In the genomic region with DNA sequence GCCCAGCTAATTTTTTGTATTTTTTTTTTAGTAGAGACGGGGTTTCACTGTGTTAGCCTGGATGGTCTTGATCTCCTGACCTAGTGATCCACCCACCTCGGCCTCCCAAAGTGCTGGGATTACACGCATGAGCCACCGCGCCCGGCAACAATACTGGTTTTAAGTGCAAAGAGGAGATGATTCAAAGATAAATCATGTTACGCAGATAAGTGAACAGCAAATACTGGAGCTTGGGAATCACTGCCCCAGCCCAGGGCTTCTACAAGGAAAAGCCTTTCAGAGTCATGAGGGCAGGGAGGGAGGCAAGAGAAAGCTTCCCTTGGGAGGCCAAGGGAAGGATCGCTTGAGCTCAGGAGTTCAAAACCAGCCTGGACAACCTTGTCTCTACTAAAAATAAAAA, we compare ENCODE assay signal across 8 cellular contexts. TPM values are rescaled to one million over a fixed set of nuclear protein-coding genes. Genes with fewer than 3 reads are reported as not detected.
DNase-seq lines count a peak whose midpoint lies in the region; ATAC-seq, FAIRE-seq and TF ChIP-seq lines count a peak whose summit lies in the region.
"Not testable (repeated sequence)": the region's sequence is repeated elsewhere in the genome, so short reads cannot be mapped to it uniquely, and the experiment has no call there.
"Had no signal": no experiment of that assay in that cellular context is flagged by ENCODE, and none has a peak within 500 bp of the region (broad histone marks: within the 10 kb centered on the region; RNA-seq: fewer than 3 reads in every experiment).

No MANE protein-coding gene starts in this region.

- H2AFZ ChIP-seq in PC-3 (ENCODE audit: low read length); keratinocyte (ENCODE audit: control insufficient read depth, low read length); neural progenitor cell (replicated peaks): not testable (repeated sequence)

- DNase-seq in PC-3 (peak; percentile 36), amniotic epithelial cell (ENCODE audit: low read depth) (peak; percentile 86), fibroblast of the aortic adventitia (ENCODE audit: low read depth) (peak; percentile 29)
- DNase-seq in endodermal cell; keratinocyte (ENCODE audit: low read depth, low spot score); neural progenitor cell (ENCODE audit: low spot score): not testable (repeated sequence)

- not testable (repeated sequence) for H3K9me3 Mint-ChIP-seq in endodermal cell, neural progenitor cell

- peaks cover 36 to 86% (median 64%) of the 10 kb centered on the region in 11 experiments for H3K36me3 ChIP-seq in BLaER1 treated with 17β-estradiol and CSF1 and Interleukin-3, amounts not matched to agents 10 nM and 100 nM
- H3K36me3 ChIP-seq in PC-3 (ENCODE audit: low read depth, low read length); neural progenitor cell: not testable (repeated sequence)
- H3K36me3 ChIP-seq in endodermal cell (ENCODE audit: control insufficient read depth, insufficient read depth, low read length): peaks cover 82% of the 10 kb centered on the region
- peaks cover 16 to 34% of the 10 kb centered on the region in 2 experiments for H3K36me3 ChIP-seq in keratinocyte (ENCODE audit: control insufficient read depth in 2 of 2, extremely low read depth in 1 of 2, insufficient read depth in 2 of 2, low read length in 2 of 2)

- not testable (repeated sequence) for H3K4me3 ChIP-seq in BLaER1 treated with 17β-estradiol and CSF1 and Interleukin-3, amounts not matched to agents 10 nM and 100 nM; PC-3 (ENCODE audit: low read length); endodermal cell (ENCODE audit: low read length); fibroblast of the aortic adventitia (ENCODE audit: low read depth, low read length); keratinocyte (ENCODE audit: control insufficient read depth in 2 of 3, extremely low read depth in 1 of 3, insufficient read depth in 2 of 3, low read depth in 1 of 3, low read length in 3 of 3); neural progenitor cell

- peak overlapping the region in 10 of 11 experiments; percentile 51 to 91 (median 84); a peak in 19 of 22 replicates for H3K27ac ChIP-seq in BLaER1 treated with 17β-estradiol and CSF1 and Interleukin-3, amounts not matched to agents 10 nM and 100 nM
- peak overlapping the region; percentile 74 for H3K27ac ChIP-seq in PC-3 (ENCODE audit: low read length)
- not testable (repeated sequence) for H3K27ac ChIP-seq in endodermal cell (ENCODE audit: low read depth, low read length); neural progenitor cell
- H3K27ac ChIP-seq in keratinocyte (ENCODE audit: control insufficient read depth, insufficient read depth, low read length): peak overlapping the region; percentile 83

- H3K4me3 Mint-ChIP-seq in endodermal cell: not testable (repeated sequence)
- peak overlapping the region; percentile 46 for H3K4me3 Mint-ChIP-seq in neural progenitor cell

- intact Hi-C loops in PC-3 (cut with micrococcal nuclease): not testable (repeated sequence)

- H3K79me2 ChIP-seq in PC-3 (ENCODE audit: low read length): not testable (repeated sequence)
- H3K79me2 ChIP-seq in keratinocyte (ENCODE audit: control insufficient read depth, insufficient read depth, low read length) (peaks cover 11% of the 10 kb centered on the region), neural progenitor cell (ENCODE audit: low read depth) (peaks cover 10% of the 10 kb centered on the region)

- 92 to 95% methylated on average over 8 of the region's 8 CpGs for WGBS in endodermal cell (ENCODE audit: insufficient coverage in 1 of 2, insufficient read length in 1 of 2), 2 experiments

- not testable (repeated sequence) for H3K27me3 Mint-ChIP-seq in endodermal cell (ENCODE audit: insufficient read depth); neural progenitor cell (ENCODE audit: insufficient read depth, low read depth)

- H3K9me2 ChIP-seq in PC-3 (replicated peaks; ENCODE audit: low read length): not testable (repeated sequence)

- peak overlapping the region; percentile 35 for H3K27ac Mint-ChIP-seq in endodermal cell
- H3K27ac Mint-ChIP-seq in neural progenitor cell: peak overlapping the region; percentile 93

- not testable (repeated sequence) for H3K27me3 ChIP-seq in BLaER1 treated with 17β-estradiol and CSF1 and Interleukin-3, amounts not matched to agents 10 nM and 100 nM; PC-3 (ENCODE audit: low read length); endodermal cell (ENCODE audit: control insufficient read depth, insufficient read depth, low read length, poor library complexity, severe bottlenecking); keratinocyte (ENCODE audit: control insufficient read depth, extremely low read depth, insufficient read depth, low read length); neural progenitor cell

- CTCF ChIA-PET in PC-3 (lab: Charles Lee): interaction anchor here (0.6 kb wide), 1 partner anchor 223 kb away, joined by 4 read pairs; no protein-coding TSS in a partner anchor

- H4K20me1 ChIP-seq in BLaER1 treated with 17β-estradiol and CSF1 and Interleukin-3, amounts not matched to agents 10 nM and 100 nM: peaks cover 0 to 55% (median 25%) of the 10 kb centered on the region in 11 experiments; a peak in 16 of 22 replicates
- not testable (repeated sequence) for H4K20me1 ChIP-seq in PC-3 (ENCODE audit: low read length); keratinocyte (ENCODE audit: control insufficient read depth, extremely low read depth, insufficient read depth, low read length)
- peaks cover 29% of the 10 kb centered on the region for H4K20me1 ChIP-seq in neural progenitor cell (ENCODE audit: low read depth)

- peak overlapping the region; percentile 5 to 81 (median 67); a peak in 16 of 22 replicates for H3K9ac ChIP-seq in BLaER1 treated with 17β-estradiol and CSF1 and Interleukin-3, amounts not matched to agents 10 nM and 100 nM
- H3K9ac ChIP-seq in PC-3 (ENCODE audit: low read length); endodermal cell (ENCODE audit: extremely low read depth, low read length, poor library complexity, severe bottlenecking); neural progenitor cell: not testable (repeated sequence)
- H3K9ac ChIP-seq in keratinocyte (ENCODE audit: control insufficient read depth, extremely low read depth, insufficient read depth, low read length): peak overlapping the region; percentile 55

- H3K9me1 ChIP-seq in keratinocyte (ENCODE audit: control insufficient read depth, extremely low read depth, insufficient read depth, low read length): not testable (repeated sequence)

- not testable (repeated sequence) for H3F3A ChIP-seq in PC-3 (ENCODE audit: low read length, unreplicated experiment)
- H3F3A ChIP-seq in neural progenitor cell (ENCODE audit: low read depth): peaks cover 23% of the 10 kb centered on the region

- not testable (repeated sequence) for H3K4me1 Mint-ChIP-seq in endodermal cell
- H3K4me1 Mint-ChIP-seq in neural progenitor cell: peaks cover 17% of the 10 kb centered on the region

- not testable (repeated sequence) for FAIRE-seq in keratinocyte (lab: Jason Lieb, UNC)

- BruUV-seq in PC-3 (replicated peaks; lab: Mats Ljungman, UMichigan): not testable (repeated sequence)

- peak; percentile 44 for ATAC-seq in PC-3

- H3K4me2 ChIP-seq in BLaER1 treated with 17β-estradiol and CSF1 and Interleukin-3, amounts not matched to agents 10 nM and 100 nM: peak overlapping the region; percentile 77 to 95 (median 87)
- not testable (repeated sequence) for H3K4me2 ChIP-seq in PC-3 (ENCODE audit: low read length); keratinocyte (ENCODE audit: control insufficient read depth, extremely low read depth, insufficient read depth, low read depth, low read length); neural progenitor cell

- dilution Hi-C loops in keratinocyte (cut with MboI; ENCODE audit: extremely low pct_ligation_motif_present, low sequenced_read_pairs): not testable (repeated sequence)

- peaks cover 71% of the 10 kb centered on the region for H3K36me3 Mint-ChIP-seq in endodermal cell (ENCODE audit: low read depth)
- peaks cover 36% of the 10 kb centered on the region for H3K36me3 Mint-ChIP-seq in neural progenitor cell

- not testable (repeated sequence) for TF ChIP-seq CTCF in PC-3 (conservative IDR thresholded peaks at IDR 0.05; ENCODE audit: low read depth, low read length); endodermal cell (conservative IDR thresholded peaks at IDR 0.05); fibroblast of the aortic adventitia (IDR thresholded peaks at IDR 0.05; ENCODE audit: insufficient read depth, low read length); keratinocyte (optimal IDR thresholded peaks at IDR 0.05 in 1 of 3, IDR thresholded peaks at IDR 0.05 in 1 of 3, conservative IDR thresholded peaks at IDR 0.05 in 1 of 3; ENCODE audit: extremely low read depth in 1 of 3, insufficient read depth in 2 of 3, low read length in 3 of 3); neural progenitor cell (IDR thresholded peaks at IDR 0.05)

- POLR2A ChIA-PET in PC-3 (lab: Charles Lee; ENCODE audit: unreplicated experiment): not testable (repeated sequence)

- not testable (repeated sequence) for H3K9me3 ChIP-seq in BLaER1 treated with 17β-estradiol and CSF1 and Interleukin-3, amounts not matched to agents 10 nM and 100 nM (replicated peaks in 1 of 11); PC-3 (ENCODE audit: low read length); endodermal cell (ENCODE audit: control insufficient read depth, low read length); keratinocyte (ENCODE audit: control insufficient read depth, low read depth, low read length); neural progenitor cell (ENCODE audit: low read depth)

- H3K4me1 ChIP-seq in BLaER1 treated with 17β-estradiol and CSF1 and Interleukin-3, amounts not matched to agents 10 nM and 100 nM: peaks cover 76 to 84% (median 81%) of the 10 kb centered on the region in 10 experiments
- H3K4me1 ChIP-seq in PC-3 (ENCODE audit: insufficient read depth, low read length); endodermal cell (ENCODE audit: control insufficient read depth, insufficient read depth, low read length); neural progenitor cell: not testable (repeated sequence)
- peaks cover 24% of the 10 kb centered on the region for H3K4me1 ChIP-seq in keratinocyte (ENCODE audit: control insufficient read depth, extremely low read depth, insufficient read depth, low read length)

RNA-seq across cellular contexts. Expression of gene ORAI3, which starts 9.3 kb away (rescaled TPM):
- total RNA-seq in PC-3 (2014; rRNA removed) (3.6 and 5.7 TPM in 2 replicates), endodermal cell (10 to 100 TPM; 16.9 to 17.7 TPM), fibroblast of the aortic adventitia (ENCODE audit: low replicate concordance) (33.0 and 35.6 TPM in 2 replicates), neural progenitor cell (ENCODE audit: low replicate concordance) (10.2 and 20.1 TPM in 2 replicates)
- 9.2 TPM for polyA plus RNA-seq in endodermal cell (2013, experiment 1 of 2)
- 10.4 TPM for polyA plus RNA-seq in endodermal cell (2013, experiment 2 of 2)
- 8.1 to 12.7 TPM (median 10.8 TPM) in 3 replicates for polyA plus RNA-seq in keratinocyte
- polyA plus RNA-seq in keratinocyte (2011; ENCODE audit: low read depth): 2.3 TPM
- polyA plus RNA-seq in keratinocyte (2011; cell fraction: cytosol; rRNA removed): 10.3 and 13.2 TPM in 2 replicates
- 16.6 and 23.6 TPM in 2 replicates for polyA plus RNA-seq in keratinocyte (2011; cell fraction: nucleus; rRNA removed)
- polyA plus RNA-seq in keratinocyte (2012; ENCODE audit: low replicate concordance): 8.0 and 11.6 TPM in 2 replicates
- 11.8 to 14.7 TPM (median 13.6 TPM) in 3 replicates for polyA minus RNA-seq in keratinocyte
- 10.6 TPM for polyA minus RNA-seq in keratinocyte (2011; cell fraction: cytosol; rRNA and poly(A)+ RNA removed)
- polyA minus RNA-seq in keratinocyte (2011; cell fraction: nucleus; rRNA and poly(A)+ RNA removed): 12.5 and 14.9 TPM in 2 replicates

RNA-seq across cellular contexts. Expression of gene FBXL19, which starts 16.2 kb away (rescaled TPM):
- 36.2 and 48.5 TPM in 2 replicates for total RNA-seq in PC-3 (2014; rRNA removed)
- total RNA-seq in endodermal cell: 10 to 100 TPM; 74.0 to 84.3 TPM
- 49.4 TPM for polyA plus RNA-seq in endodermal cell (2013, experiment 1 of 2)
- 46.5 TPM for polyA plus RNA-seq in endodermal cell (2013, experiment 2 of 2)
- total RNA-seq in fibroblast of the aortic adventitia (ENCODE audit: low replicate concordance): 9.8 and 16.6 TPM in 2 replicates
- polyA plus RNA-seq in keratinocyte: 9.6 to 15.0 TPM (median 10.2 TPM) in 3 replicates
- polyA plus RNA-seq in keratinocyte (2011; ENCODE audit: low read depth): 2.2 TPM
- polyA plus RNA-seq in keratinocyte (2011; cell fraction: cytosol; rRNA removed): 5.7 and 16.5 TPM in 2 replicates
- 24.0 and 32.9 TPM in 2 replicates for polyA plus RNA-seq in keratinocyte (2011; cell fraction: nucleus; rRNA removed)
- 8.3 and 25.1 TPM in 2 replicates for polyA plus RNA-seq in keratinocyte (2012; ENCODE audit: low replicate concordance)
- 8.6 to 28.7 TPM (median 11.7 TPM) in 3 replicates for polyA minus RNA-seq in keratinocyte
- 46.2 TPM for polyA minus RNA-seq in keratinocyte (2011; cell fraction: cytosol; rRNA and poly(A)+ RNA removed)
- 18.1 and 25.4 TPM in 2 replicates for polyA minus RNA-seq in keratinocyte (2011; cell fraction: nucleus; rRNA and poly(A)+ RNA removed)
- 9.2 and 76.7 TPM in 2 replicates for total RNA-seq in neural progenitor cell (ENCODE audit: low replicate concordance)

RNA-seq across cellular contexts. Expression of gene SETD1A, which starts 18.0 kb away (rescaled TPM):
- total RNA-seq in PC-3 (2014; rRNA removed): 7.9 and 8.6 TPM in 2 replicates
- total RNA-seq in endodermal cell: 10 to 100 TPM; 23.8 to 25.0 TPM
- polyA plus RNA-seq in endodermal cell (2013, experiment 1 of 2): 21.0 TPM
- polyA plus RNA-seq in endodermal cell (2013, experiment 2 of 2): 18.2 TPM
- total RNA-seq in fibroblast of the aortic adventitia (ENCODE audit: low replicate concordance): 1.6 and 5.3 TPM in 2 replicates
- polyA plus RNA-seq in keratinocyte: 0.94 to 3.7 TPM (median 1.1 TPM) in 3 replicates
- 3.0 TPM for polyA plus RNA-seq in keratinocyte (2011; ENCODE audit: low read depth)
- 1.4 and 2.1 TPM in 2 replicates for polyA plus RNA-seq in keratinocyte (2011; cell fraction: cytosol; rRNA removed)
- 8.9 and 11.2 TPM in 2 replicates for polyA plus RNA-seq in keratinocyte (2011; cell fraction: nucleus; rRNA removed)
- 4.7 and 10.9 TPM in 2 replicates for polyA plus RNA-seq in keratinocyte (2012; ENCODE audit: low replicate concordance)
- 1.5 to 17.4 TPM (median 2.2 TPM) in 3 replicates for polyA minus RNA-seq in keratinocyte
- 2.5 TPM for polyA minus RNA-seq in keratinocyte (2011; cell fraction: cytosol; rRNA and poly(A)+ RNA removed)
- 3.7 and 5.2 TPM in 2 replicates for polyA minus RNA-seq in keratinocyte (2011; cell fraction: nucleus; rRNA and poly(A)+ RNA removed)
- total RNA-seq in neural progenitor cell (ENCODE audit: low replicate concordance): 3.2 and 5.8 TPM in 2 replicates

RNA-seq across cellular contexts. Expression of gene CTF1, which starts 43.2 kb away (rescaled TPM):
- total RNA-seq in PC-3 (2014; rRNA removed): 0.29 and 0.98 TPM in 2 replicates
- 1 to 10 TPM; 3.1 to 3.3 TPM for total RNA-seq in endodermal cell
- polyA plus RNA-seq in endodermal cell (2013, experiment 1 of 2): 3.8 TPM
- polyA plus RNA-seq in endodermal cell (2013, experiment 2 of 2): 2.8 TPM
- total RNA-seq in fibroblast of the aortic adventitia (ENCODE audit: low replicate concordance): 2.5 and 3.2 TPM in 2 replicates
- polyA plus RNA-seq in keratinocyte: 2.1 to 3.2 TPM (median 2.6 TPM) in 3 replicates
- 0.27 TPM for polyA plus RNA-seq in keratinocyte (2011; ENCODE audit: low read depth)
- 3.6 and 5.4 TPM in 2 replicates for polyA plus RNA-seq in keratinocyte (2011; cell fraction: cytosol; rRNA removed)
- polyA plus RNA-seq in keratinocyte (2011; cell fraction: nucleus; rRNA removed): 4.5 and 5.8 TPM in 2 replicates
- 1.3 and 2.6 TPM in 2 replicates for polyA plus RNA-seq in keratinocyte (2012; ENCODE audit: low replicate concordance)
- polyA minus RNA-seq in keratinocyte: 2.7 to 4.2 TPM (median 2.7 TPM) in 3 replicates
- polyA minus RNA-seq in keratinocyte (2011; cell fraction: cytosol; rRNA and poly(A)+ RNA removed): 2.7 TPM
- 0.53 and 1.6 TPM in 2 replicates for polyA minus RNA-seq in keratinocyte (2011; cell fraction: nucleus; rRNA and poly(A)+ RNA removed)
- total RNA-seq in neural progenitor cell (ENCODE audit: low replicate concordance): 0.39 and 1.5 TPM in 2 replicates
- polyA plus RNA-seq: CD4-positive, CD25-positive, alpha-beta regulatory T cell had no signal

RNA-seq across cellular contexts. Expression of gene HSD3B7, which starts 45.4 kb away (rescaled TPM):
- total RNA-seq in PC-3 (2014; rRNA removed) (12.0 and 16.3 TPM in 2 replicates), endodermal cell (1 to 10 TPM; 4.1 to 4.8 TPM), fibroblast of the aortic adventitia (ENCODE audit: low replicate concordance) (15.5 and 60.9 TPM in 2 replicates), neural progenitor cell (ENCODE audit: low replicate concordance) (1.4 and 2.9 TPM in 2 replicates)
- polyA plus RNA-seq in endodermal cell (2013, experiment 1 of 2): 1.3 TPM
- polyA plus RNA-seq in endodermal cell (2013, experiment 2 of 2): 2.1 TPM
- 2.0 to 3.5 TPM (median 2.4 TPM) in 3 replicates for polyA plus RNA-seq in keratinocyte
- polyA plus RNA-seq in keratinocyte (2011; ENCODE audit: low read depth): 1.6 TPM
- polyA plus RNA-seq in keratinocyte (2011; cell fraction: cytosol; rRNA removed): 1.6 and 2.9 TPM in 2 replicates
- 3.9 and 4.7 TPM in 2 replicates for polyA plus RNA-seq in keratinocyte (2011; cell fraction: nucleus; rRNA removed)
- 2.1 and 6.1 TPM in 2 replicates for polyA plus RNA-seq in keratinocyte (2012; ENCODE audit: low replicate concordance)
- polyA minus RNA-seq in keratinocyte: 2.4 to 3.8 TPM (median 2.4 TPM) in 3 replicates
- polyA minus RNA-seq in keratinocyte (2011; cell fraction: cytosol; rRNA and poly(A)+ RNA removed): 3.5 TPM
- polyA minus RNA-seq in keratinocyte (2011; cell fraction: nucleus; rRNA and poly(A)+ RNA removed): 1.8 and 2.1 TPM in 2 replicates
- total RNA-seq: CD4-positive, CD25-positive, alpha-beta regulatory T cell had no signal
